9 cellular contexts compared by ENCODE assay signal in the genomic region with DNA sequence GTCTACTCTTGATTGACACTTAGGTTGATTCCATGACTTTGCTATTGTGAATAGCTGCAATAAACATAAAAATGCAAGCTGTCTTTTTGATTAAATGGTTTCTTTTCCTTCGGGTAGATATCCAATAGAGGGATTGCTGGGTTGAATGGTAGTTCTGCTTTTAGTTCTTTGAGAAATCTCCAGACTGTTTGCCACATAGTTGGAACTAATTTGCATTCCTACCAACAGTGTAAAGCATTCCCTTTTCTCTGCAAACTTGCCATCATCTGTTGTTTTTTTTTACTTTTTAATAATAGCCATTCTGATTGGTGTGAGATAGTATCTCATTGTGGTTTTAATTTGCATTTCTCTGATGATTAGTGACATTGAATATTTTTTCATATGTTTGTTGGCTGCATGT.
"Had no signal": no experiment of that assay in that cellular context is flagged by ENCODE, and none has a peak within 500 bp of the region (broad histone marks: within the 10 kb centered on the region; RNA-seq: fewer than 3 reads in every experiment).

No MANE protein-coding gene starts in this region.

- H3K27ac Mint-ChIP-seq: HFFc6 had no signal

- H3K4me1 ChIP-seq: HAP-1 had no signal

- H3K9me3 ChIP-seq: HAP-1 had no signal

- DNase-seq: GOT3, H7, HFFc6, IMR-90, KG1 had no signal

- H3K4me3 Mint-ChIP-seq: HFFc6 had no signal

- FAIRE-seq: HTR-8/SVneo, K562 had no signal

- H3K4me3 ChIP-seq: HAP-1, K562 had no signal

- ATAC-seq: HCT116, K562 had no signal

- H3K36me3 ChIP-seq: HAP-1 had no signal
